In the genomic region with DNA sequence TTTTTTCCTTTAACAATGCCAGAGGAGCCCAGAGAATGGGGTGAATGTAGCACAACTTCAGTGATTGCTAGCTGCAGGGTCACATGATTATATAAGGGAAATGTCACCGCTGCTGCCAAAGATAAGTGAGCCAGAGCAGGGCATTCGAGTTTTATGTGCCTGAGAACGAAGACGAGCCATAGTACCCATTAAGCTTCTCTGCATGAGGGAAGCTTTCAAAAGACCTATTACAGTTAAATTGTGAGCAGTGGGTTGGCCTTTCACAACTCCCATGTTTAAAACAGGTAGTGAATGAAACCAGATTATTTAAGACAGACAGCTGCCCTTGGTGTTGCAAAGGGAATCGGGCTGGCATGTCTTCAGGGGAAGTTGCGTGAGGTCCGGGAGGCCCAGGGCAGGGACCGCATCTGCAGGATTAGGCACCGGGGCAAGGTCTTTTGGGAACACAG, we compare ENCODE assay signal across 10 cellular contexts.
DNase-seq lines count a peak whose midpoint lies in the region; ATAC-seq and TF ChIP-seq lines count a peak whose summit lies in the region.
"Had no signal": no experiment of that assay in that cellular context is flagged by ENCODE, and none has a peak within 500 bp of the region (broad histone marks: within the 10 kb centered on the region; RNA-seq: fewer than 3 reads in every experiment).

No MANE protein-coding gene starts in this region.

- H3K9me3 Mint-ChIP-seq in activated naive CD4-positive, alpha-beta T cell treated with anti-CD3 and anti-CD28 coated beads, Interleukin-2, amount 50 U/mL, for 72 hours = no peaks in the 10 kb centered on the region
- H3K9me3 Mint-ChIP-seq in natural killer cell = no peaks in the 10 kb centered on the region

- no peak for TF ChIP-seq POLR2A in NB4 (IDR thresholded peaks at IDR 0.05; ENCODE audit: extremely low read depth, insufficient read length)

- peaks cover 92 to 94% of the 10 kb centered on the region in 2 donors for H3K4me1 Mint-ChIP-seq in natural killer cell

- ATAC-seq in activated naive CD4-positive, alpha-beta T cell treated with anti-CD3 and anti-CD28 coated beads, Interleukin-2, amount 50 U/mL, for 72 hours = no peak
- ATAC-seq in natural killer cell = no peak
- no peak for ATAC-seq in GM21447 (IDR thresholded peaks at IDR 0.05; ENCODE audit: unreplicated experiment)
- no peak for ATAC-seq in GM21576 (IDR thresholded peaks at IDR 0.05; ENCODE audit: unreplicated experiment)

- peak overlapping the region; percentile 99 for H3K4me3 ChIP-seq in NB4 (ENCODE audit: low read depth, low read length)
- H3K4me3 ChIP-seq: GM23248 had no signal

- H3K27ac Mint-ChIP-seq in activated naive CD4-positive, alpha-beta T cell treated with anti-CD3 and anti-CD28 coated beads, Interleukin-2, amount 50 U/mL, for 72 hours = peak overlapping the region; percentile 90 to 97
- H3K27ac Mint-ChIP-seq in natural killer cell = peak overlapping the region; percentile 89 to 98

- H3K36me3 Mint-ChIP-seq in activated naive CD4-positive, alpha-beta T cell treated with anti-CD3 and anti-CD28 coated beads, Interleukin-2, amount 50 U/mL, for 72 hours = peaks cover 32 to 34% of the 10 kb centered on the region in 2 donors
- no peaks in the 10 kb centered on the region for H3K36me3 Mint-ChIP-seq in natural killer cell

- TF ChIP-seq CTCF in NB4 (IDR thresholded peaks at IDR 0.05; ENCODE audit: low read depth, low read length) (no peak), natural killer cell (IDR thresholded peaks at IDR 0.05) (no peak)

- DNase-seq in GF-D8 (lab: John Stamatoyannopoulos, UW) (peak; percentile 88), NB4 (ENCODE audit: low read depth) (peak; percentile 93), natural killer cell (no peak), middle frontal gyrus (ENCODE audit: extremely low spot score, low spot score) (no peak), NCI-H82 (lab: John Stamatoyannopoulos, UW) (no peak)
- DNase-seq in activated naive CD4-positive, alpha-beta T cell treated with anti-CD3 and anti-CD28 coated beads, Interleukin-2, amount 50 U/mL, for 72 hours (ENCODE audit: low spot score in 2 of 2) = no peak
- DNase-seq: glutamatergic neuron, GM23248 had no signal

- intact Hi-C loops in natural killer cell (cut with micrococcal nuclease) = loop anchor here (2.0 kb wide), 1 partner anchor 15 kb away; no protein-coding TSS in a partner anchor

- no peaks in the 10 kb centered on the region for H3K27me3 Mint-ChIP-seq in natural killer cell (ENCODE audit: low read depth in 2 of 2)

- H3K4me3 Mint-ChIP-seq in natural killer cell = peak overlapping the region; percentile 97

Comparison
In these comparisons a context has a peak if more than half of its experiments do, and no peak if none do; other contexts are left out.
1. DNase-seq: peak in GF-D8 (single experiment) and NB4 (single experiment); none in activated naive CD4-positive, alpha-beta T cell treated with anti-CD3 and anti-CD28 coated beads, Interleukin-2, amount 50 U/mL, for 72 hours (0 of 2), natural killer cell (single experiment), middle frontal gyrus (single experiment) and NCI-H82 (single experiment).